15 cellular contexts compared by ENCODE assay signal in genomic region chr10:101111547-101111946, GRCh38. TPM values are rescaled to one million over a fixed set of nuclear protein-coding genes. Genes with fewer than 3 reads are reported as not detected.
DNase-seq lines count a peak whose midpoint lies in the region; ATAC-seq and TF ChIP-seq lines count a peak whose summit lies in the region.
"Had no signal": no experiment of that assay in that cellular context is flagged by ENCODE, and none has a peak within 500 bp of the region (broad histone marks: within the 10 kb centered on the region; RNA-seq: fewer than 3 reads in every experiment).

No MANE protein-coding gene starts in this region.

- peaks cover 10% of the 10 kb centered on the region; the same call in 1 of the 2 replicates for H3K4me1 ChIP-seq in GM23338 (ENCODE audit: insufficient read depth)
- H3K4me1 ChIP-seq: BLaER1 had no signal

- peaks cover 13% of the 10 kb centered on the region for H3K27me3 Mint-ChIP-seq in GM23338 (ENCODE audit: insufficient read depth, low read depth, poor library complexity)

- H3K4me1 Mint-ChIP-seq in GM23338 = peaks cover 24% of the 10 kb centered on the region
- H3K4me1 Mint-ChIP-seq: CD8-positive, alpha-beta memory T cell had no signal

- no peak overlapping the region for H2AFZ ChIP-seq in GM23338

- no peaks in the 10 kb centered on the region for H4K20me1 ChIP-seq in GM23338 (replicated peaks; ENCODE audit: insufficient read depth)

- peaks cover 24% of the 10 kb centered on the region for H3K27me3 ChIP-seq in GM23338 (ENCODE audit: insufficient read depth)

- H3K9me3 Mint-ChIP-seq in GM23338 = no peaks in the 10 kb centered on the region
- H3K9me3 Mint-ChIP-seq: CD8-positive, alpha-beta memory T cell had no signal

- H3K4me2 ChIP-seq in GM23338 = no peak overlapping the region
- H3K4me2 ChIP-seq: BLaER1 had no signal

- H3K9me2 ChIP-seq in GM23338 (ENCODE audit: insufficient read depth) = no peaks in the 10 kb centered on the region

- no peaks in the 10 kb centered on the region for H3K36me3 ChIP-seq in GM23338 (ENCODE audit: insufficient read depth)
- H3K36me3 ChIP-seq: BLaER1 had no signal

- H3K4me3 ChIP-seq in GM23338 = no peak overlapping the region
- H3K4me3 ChIP-seq: BLaER1, GM12878 had no signal

- DNase-seq in DMS53 (lab: John Stamatoyannopoulos, UW) (peak; percentile 46), DMS53 treated with DMSO at 0.1 percent for 48 hours (lab: John Stamatoyannopoulos, UW; ENCODE audit: unreplicated experiment) (no peak), GM23338 (ENCODE audit: low spot score) (no peak), posterior vena cava (ENCODE audit: low spot score) (peak; percentile 17), NCI-H187 treated with DMSO at 0.1 percent for 48 hours (lab: John Stamatoyannopoulos, UW) (no peak), cortex of kidney (lab: John Stamatoyannopoulos, UW) (no peak)
- DNase-seq: 8988T; AML-193; CD8-positive, alpha-beta memory T cell; DMS79 had no signal

- H3K79me2 ChIP-seq in GM23338 (replicated peaks; ENCODE audit: insufficient read depth) = no peaks in the 10 kb centered on the region

- no peak for TF ChIP-seq CTCF in GM23338 (conservative IDR thresholded peaks at IDR 0.05; ENCODE audit: low read depth in 2 of 2)
- no peak for TF ChIP-seq CTCF in VCaP (conservative IDR thresholded peaks at IDR 0.05)

- no peak overlapping the region for H3K27ac Mint-ChIP-seq in GM23338
- H3K27ac Mint-ChIP-seq: CD8-positive, alpha-beta memory T cell had no signal

- intact Hi-C loops in posterior vena cava (cut with DNase I) = no loop called here

- H3K27ac ChIP-seq in GM23338 (ENCODE audit: low read depth) (no peak overlapping the region), VCaP (peak overlapping the region; percentile 66)
- H3K27ac ChIP-seq: BLaER1 had no signal

- no peaks in the 10 kb centered on the region for H3F3A ChIP-seq in GM23338 (replicated peaks; ENCODE audit: low read depth)

- no peaks in the 10 kb centered on the region for H3K36me3 Mint-ChIP-seq in GM23338 (ENCODE audit: low read depth)

- no peak overlapping the region; the same call in 2 of the 3 replicates for H3K4me3 Mint-ChIP-seq in GM23338
- H3K4me3 Mint-ChIP-seq: CD8-positive, alpha-beta memory T cell had no signal

- ATAC-seq in GM23338 (peak; percentile 9; the same call in 2 of the 3 replicates), GM18520 (IDR thresholded peaks at IDR 0.05; ENCODE audit: unreplicated experiment) (no peak)
- ATAC-seq: GM12878 had no signal

TF ChIP-seq in GM23338, 12 proteins besides CTCF, POLR2A, EP300 and RAD21:
- no peak for TF ChIP-seq REST (IDR thresholded peaks at IDR 0.05; ENCODE audit: unreplicated experiment)
- no peak for TF ChIP-seq ZNF114 (CRISPR knock-in tag; IDR thresholded peaks at IDR 0.05)
- TF ChIP-seq POLR2AphosphoS5 (IDR thresholded peaks at IDR 0.05; ENCODE audit: low read depth) = no peak
- TF ChIP-seq EZH2phosphoT487 (IDR thresholded peaks at IDR 0.05; ENCODE audit: unreplicated experiment) = no peak
- no peak for TF ChIP-seq EZH2 (IDR thresholded peaks at IDR 0.05; ENCODE audit: low read depth, unreplicated experiment)
- TF ChIP-seq NANOG (IDR thresholded peaks at IDR 0.05; ENCODE audit: borderline replicate concordance) = no peak
- TF ChIP-seq CREB1 (CRISPR knock-in tag; IDR thresholded peaks at IDR 0.05; ENCODE audit: low read depth) = no peak
- TF ChIP-seq ZNF331 (CRISPR knock-in tag; IDR thresholded peaks at IDR 0.05; ENCODE audit: low read depth) = no peak
- no peak for TF ChIP-seq ETS1 (IDR thresholded peaks at IDR 0.05)

RNA-seq across cellular contexts. Expression of gene TLX1, which starts 19.6 kb away (rescaled TPM):
- total RNA-seq in GM23338 (2014; rRNA removed; shearing (Covaris generic)) = not detected in 2 replicates
- not detected in 2 replicates for polyA plus RNA-seq in GM23338 (2016; fragmentation: Nextera tagmentation; extraction: Ambion mirVana)
- not detected for total RNA-seq in posterior vena cava
- total RNA-seq: CD8-positive, alpha-beta memory T cell; GM12878; HT1080 had no signal
- polyA plus RNA-seq: CD8-positive, alpha-beta memory T cell; GM12878 had no signal

RNA-seq across cellular contexts. Expression of gene KAZALD1, which starts 49.8 kb away (rescaled TPM):
- 1.2 and 1.3 TPM in 2 replicates for total RNA-seq in GM23338 (2014; rRNA removed; shearing (Covaris generic))
- polyA plus RNA-seq in GM23338 (2016; fragmentation: Nextera tagmentation; extraction: Ambion mirVana) = 0.27 and 0.75 TPM in 2 replicates
- total RNA-seq in posterior vena cava = 1 to 10 TPM; 6.5 to 9.3 TPM
- polyA plus RNA-seq: CD8-positive, alpha-beta memory T cell had no signal

Comparison
In these comparisons a context has a peak if more than half of its experiments do, and no peak if none do; other contexts are left out.
1. DNase-seq: peak in DMS53 (single experiment) and posterior vena cava (single experiment); none in DMS53 treated with DMSO at 0.1 percent for 48 hours (single experiment), GM23338 (single experiment), NCI-H187 treated with DMSO at 0.1 percent for 48 hours (single experiment) and cortex of kidney (single experiment).